ENCODE assay signal across 8 cellular contexts in the genomic region with DNA sequence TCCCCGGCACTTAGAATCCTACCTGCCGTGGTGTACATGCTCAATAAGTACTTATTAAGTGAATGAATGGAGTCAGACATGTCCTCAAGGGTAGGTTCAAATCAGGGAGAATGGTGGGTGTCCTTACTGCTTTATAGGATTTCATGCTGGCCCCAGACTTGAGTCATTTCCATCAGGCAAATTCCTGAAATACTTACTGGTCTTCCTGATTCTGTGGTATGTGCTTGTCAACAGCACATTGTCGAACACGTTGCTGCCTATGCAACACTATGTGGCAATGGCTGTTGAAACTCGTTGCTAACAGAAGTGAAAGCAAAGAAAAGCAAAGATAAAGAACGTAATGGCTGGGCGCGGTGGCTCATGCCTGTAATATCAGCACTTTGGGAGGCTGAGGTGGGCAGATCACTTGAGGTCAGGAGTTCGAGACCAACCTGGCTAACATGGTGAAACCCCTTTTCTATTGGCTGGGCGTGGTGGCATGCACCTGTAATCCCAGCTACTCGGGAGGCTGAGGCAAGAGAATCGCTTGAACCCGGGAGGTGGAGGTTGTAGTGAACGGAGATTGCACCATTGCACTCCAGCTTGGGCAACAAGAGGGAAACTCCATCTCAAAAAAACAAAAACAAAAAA.
DNase-seq lines count a peak whose midpoint lies in the region; ATAC-seq and TF ChIP-seq lines count a peak whose summit lies in the region.
"Not testable (repeated sequence)": the region's sequence is repeated elsewhere in the genome, so short reads cannot be mapped to it uniquely, and the experiment has no call there.

No MANE protein-coding gene starts in this region.

- peak; percentile 99 for DNase-seq in AG09309 (ENCODE audit: low read depth)
- peak; percentile 96 for DNase-seq in HPDE6-E6E7 (ENCODE audit: extremely low spot score)
- DNase-seq in Panc1 (ENCODE audit: low read depth, low spot score); esophagus squamous epithelium (lab: John Stamatoyannopoulos, UW); stimulated activated naive B cell treated with anti-CD40 and anti-IgM and Interleukin-4, amounts not matched to agents 10 μg/mL and 1 μg/mL and 100 μg/mL, for 72 hours: not testable (repeated sequence)
- peak; percentile 95 for DNase-seq in astrocyte of the hippocampus (ENCODE audit: low read depth, low spot score)
- peak; percentile 63 for DNase-seq in iPS-NIHi11 (ENCODE audit: low spot score)

- not testable (repeated sequence) for H3K9me3 ChIP-seq in Panc1 (ENCODE audit: control insufficient read depth, insufficient read depth, low read depth, low read length); esophagus squamous epithelium

- not testable (repeated sequence) for TF ChIP-seq POLR2A in esophagus squamous epithelium (IDR thresholded peaks at IDR 0.05)

- H3K36me3 Mint-ChIP-seq in nephron (ENCODE audit: low read depth), result not testable (repeated sequence)
- peaks cover 6 to 15% of the 10 kb centered on the region in 2 donors for H3K36me3 Mint-ChIP-seq in stimulated activated naive B cell treated with anti-CD40 and anti-IgM and Interleukin-4, amounts not matched to agents 10 μg/mL and 1 μg/mL and 100 μg/mL, for 72 hours

- peaks cover 56% of the 10 kb centered on the region for H3K4me1 Mint-ChIP-seq in nephron
- H3K4me1 Mint-ChIP-seq in stimulated activated naive B cell treated with anti-CD40 and anti-IgM and Interleukin-4, amounts not matched to agents 10 μg/mL and 1 μg/mL and 100 μg/mL, for 72 hours, result peaks cover 20 to 26% of the 10 kb centered on the region in 2 donors

- H3K4me3 Mint-ChIP-seq in nephron; stimulated activated naive B cell treated with anti-CD40 and anti-IgM and Interleukin-4, amounts not matched to agents 10 μg/mL and 1 μg/mL and 100 μg/mL, for 72 hours: not testable (repeated sequence)

- H3K27me3 Mint-ChIP-seq in nephron (ENCODE audit: low read depth); stimulated activated naive B cell treated with anti-CD40 and anti-IgM and Interleukin-4, amounts not matched to agents 10 μg/mL and 1 μg/mL and 100 μg/mL, for 72 hours: not testable (repeated sequence)

- not testable (repeated sequence) for TF ChIP-seq CTCF in AG09309 (IDR thresholded peaks at IDR 0.05; ENCODE audit: control insufficient read depth, insufficient read depth, low read depth, low read length, missing control alignments); Panc1 (IDR thresholded peaks at IDR 0.05); esophagus squamous epithelium (IDR thresholded peaks at IDR 0.05); nephron (IDR thresholded peaks at IDR 0.05; ENCODE audit: unreplicated experiment in 3 of 3)

- WGBS in esophagus squamous epithelium, 2 donors, result 54 to 61% methylated on average over 14 of the region's 14 CpGs

- not testable (repeated sequence) for BruUV-seq in Panc1 (replicated peaks; lab: Mats Ljungman, UMichigan)

- H3K36me3 ChIP-seq in Panc1 (ENCODE audit: control insufficient read depth, insufficient read depth, low read length); esophagus squamous epithelium: not testable (repeated sequence)

- H3K4me1 ChIP-seq in Panc1 (ENCODE audit: control insufficient read depth, insufficient read depth, low read length), result not testable (repeated sequence)
- H3K4me1 ChIP-seq in esophagus squamous epithelium, result peaks cover 10 to 36% (median 28%) of the 10 kb centered on the region in 3 donors

- H3K27me3 ChIP-seq in Panc1 (ENCODE audit: control insufficient read depth, insufficient read depth, low read length); esophagus squamous epithelium: not testable (repeated sequence)

- not testable (repeated sequence) for H3K4me3 ChIP-seq in AG09309 (ENCODE audit: control insufficient read depth, low read depth, low read length); Panc1 (ENCODE audit: low read depth in 2 of 2, low read length in 2 of 2); esophagus squamous epithelium

- POLR2A ChIA-PET in Panc1 (lab: Charles Lee), result not testable (repeated sequence)

- H3K9me3 Mint-ChIP-seq in nephron, result peaks cover 11% of the 10 kb centered on the region
- H3K9me3 Mint-ChIP-seq in stimulated activated naive B cell treated with anti-CD40 and anti-IgM and Interleukin-4, amounts not matched to agents 10 μg/mL and 1 μg/mL and 100 μg/mL, for 72 hours, result not testable (repeated sequence)

- intact Hi-C loops in Panc1 (cut with micrococcal nuclease; ENCODE audit: unreplicated experiment); esophagus squamous epithelium (cut with DNase I): not testable (repeated sequence)

- in situ Hi-C loops in Panc1 (cut with HindIII; ENCODE audit: low pct_unique_long_range_greater_than_20kb, low sequenced_read_pairs), result not testable (repeated sequence)

- 0 out of 2 replicates have a peak overlapping the region, but pooled peaks have one; percentile 23 for H3K27ac ChIP-seq in Panc1 (ENCODE audit: low read length)
- peak overlapping the region in 3 of 4 donors; percentile 42 to 83 (median 57) for H3K27ac ChIP-seq in esophagus squamous epithelium

- CTCF ChIA-PET in Panc1 (lab: Charles Lee), result not testable (repeated sequence)

- H3K27ac Mint-ChIP-seq in nephron, result peak overlapping the region; percentile 59 to 92 (median 87)
- peak overlapping the region; percentile 37 for H3K27ac Mint-ChIP-seq in stimulated activated naive B cell treated with anti-CD40 and anti-IgM and Interleukin-4, amounts not matched to agents 10 μg/mL and 1 μg/mL and 100 μg/mL, for 72 hours

- ATAC-seq in Panc1, result peak; percentile 48; the same call in 1 of the 2 replicates
- ATAC-seq in stimulated activated naive B cell treated with anti-CD40 and anti-IgM and Interleukin-4, amounts not matched to agents 10 μg/mL and 1 μg/mL and 100 μg/mL, for 72 hours (replicated peaks), result not testable (repeated sequence)
